Comparison of ENCODE assay signal across 8 cellular contexts in the genomic region with DNA sequence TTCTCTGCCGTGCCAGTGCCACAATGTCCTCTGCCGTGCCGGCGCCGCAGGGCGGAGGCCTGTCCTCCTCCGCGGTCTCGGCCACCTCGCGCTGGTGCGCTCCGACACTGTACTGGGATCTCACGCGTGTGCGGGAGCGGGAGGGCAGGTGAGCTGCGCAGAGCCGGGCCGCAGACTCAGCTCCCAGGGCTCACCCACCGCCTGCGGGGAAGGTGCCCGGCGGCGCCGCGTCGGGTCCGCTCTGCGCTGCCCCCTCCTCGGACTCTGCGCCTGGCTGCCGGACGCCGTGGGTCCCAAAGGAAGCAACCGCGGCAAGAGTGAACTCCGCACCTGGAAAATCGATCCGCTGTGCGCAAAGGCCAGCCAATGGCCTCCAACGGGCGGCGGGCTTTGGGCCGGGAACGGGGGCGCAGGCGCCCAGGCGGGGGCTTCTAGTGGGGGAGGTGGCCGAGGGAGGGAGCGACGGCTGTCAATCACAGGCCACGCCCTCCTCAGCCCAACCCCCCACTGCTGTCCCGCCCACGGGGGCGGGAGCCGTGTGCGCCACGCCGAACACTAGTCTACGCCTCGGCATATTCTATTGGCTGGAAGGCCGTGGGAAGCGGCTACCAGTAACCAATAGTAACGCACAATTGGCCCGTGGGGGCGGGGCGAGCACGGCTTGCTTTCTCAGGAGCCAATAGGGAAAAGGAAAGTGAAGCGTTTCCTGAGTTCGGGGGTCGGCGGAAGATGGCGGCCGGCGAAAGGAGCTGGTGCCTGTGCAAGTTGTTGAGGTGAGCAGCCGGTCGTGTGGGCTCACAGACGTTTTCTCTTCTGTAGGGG. TPM values are rescaled to one million over a fixed set of nuclear protein-coding genes. Genes with fewer than 3 reads are reported as not detected.
DNase-seq lines count a peak whose midpoint lies in the region; TF ChIP-seq lines count a peak whose summit lies in the region.

A gene with protein sequence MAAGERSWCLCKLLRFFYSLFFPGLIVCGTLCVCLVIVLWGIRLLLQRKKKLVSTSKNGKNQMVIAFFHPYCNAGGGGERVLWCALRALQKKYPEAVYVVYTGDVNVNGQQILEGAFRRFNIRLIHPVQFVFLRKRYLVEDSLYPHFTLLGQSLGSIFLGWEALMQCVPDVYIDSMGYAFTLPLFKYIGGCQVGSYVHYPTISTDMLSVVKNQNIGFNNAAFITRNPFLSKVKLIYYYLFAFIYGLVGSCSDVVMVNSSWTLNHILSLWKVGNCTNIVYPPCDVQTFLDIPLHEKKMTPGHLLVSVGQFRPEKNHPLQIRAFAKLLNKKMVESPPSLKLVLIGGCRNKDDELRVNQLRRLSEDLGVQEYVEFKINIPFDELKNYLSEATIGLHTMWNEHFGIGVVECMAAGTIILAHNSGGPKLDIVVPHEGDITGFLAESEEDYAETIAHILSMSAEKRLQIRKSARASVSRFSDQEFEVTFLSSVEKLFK (plus strand): TSS at position 709 of the 822 bp plus-strand sequence. CDS start 21 bp downstream, at position 730.

- H3K9ac ChIP-seq in SK-N-MC (ENCODE audit: insufficient read length), result peak within 1 kb of the TSS; percentile 93

- H3K4me3 Mint-ChIP-seq in HFFc6, result peak within 1 kb of the TSS; percentile 100
- H3K4me3 Mint-ChIP-seq in activated naive CD4-positive, alpha-beta T cell treated with anti-CD3 and anti-CD28 coated beads, Interleukin-2, amount 10 ng/mL, durations not matched to agents 7 days and 5 days, result peak within 1 kb of the TSS; percentile 98

- TF ChIP-seq CTCF in HFFc6 (IDR thresholded peaks at IDR 0.05) (no peak), NB4 (IDR thresholded peaks at IDR 0.05; ENCODE audit: low read depth, low read length) (no peak)

- DNase-seq in GM04503 (ENCODE audit: low read depth), result peak; percentile 82
- DNase-seq in HFFc6, result peak; percentile 99
- peak; percentile 99 for DNase-seq in NB4 (ENCODE audit: low read depth)
- DNase-seq in SK-N-MC (ENCODE audit: low read depth, low spot score), result peak; percentile 96
- peak; percentile 100 for DNase-seq in activated naive CD4-positive, alpha-beta T cell treated with anti-CD3 and anti-CD28 coated beads, Interleukin-2, amount 10 ng/mL, durations not matched to agents 7 days and 5 days
- peak; percentile 98 for DNase-seq in globus pallidus (ENCODE audit: low spot score)
- peak; percentile 97 for DNase-seq in occipital lobe (lab: John Stamatoyannopoulos, UW)

- peaks cover 14% of the 10 kb centered on the region; the same call in 1 of the 2 replicates for H3K36me3 ChIP-seq in SK-N-MC (ENCODE audit: insufficient read depth, low read length)

- peak within 1 kb of the TSS; percentile 90 for H3K4me3 ChIP-seq in NB4 (ENCODE audit: low read depth, low read length)
- H3K4me3 ChIP-seq in SK-N-MC, result peak within 1 kb of the TSS; percentile 98

- peak; percentile 83 for TF ChIP-seq POLR2A in NB4 (IDR thresholded peaks at IDR 0.05; ENCODE audit: extremely low read depth, insufficient read length)

- H3K9me3 ChIP-seq in SK-N-MC (ENCODE audit: low read depth, low read length), result no peaks in the 10 kb centered on the region

- peak within 1 kb of the TSS; percentile 97 for H3K27ac Mint-ChIP-seq in HFFc6
- H3K27ac Mint-ChIP-seq in activated naive CD4-positive, alpha-beta T cell treated with anti-CD3 and anti-CD28 coated beads, Interleukin-2, amount 10 ng/mL, durations not matched to agents 7 days and 5 days, result peak within 1 kb of the TSS; percentile 89

- H3K36me3 Mint-ChIP-seq in HFFc6 (ENCODE audit: low read depth), result peaks cover 11% of the 10 kb centered on the region
- H3K36me3 Mint-ChIP-seq in activated naive CD4-positive, alpha-beta T cell treated with anti-CD3 and anti-CD28 coated beads, Interleukin-2, amount 10 ng/mL, durations not matched to agents 7 days and 5 days, result peaks cover 7% of the 10 kb centered on the region

- H3K27ac ChIP-seq in SK-N-MC (peak within 1 kb of the TSS; percentile 39; the same call in 1 of the 2 replicates), temporal lobe (ENCODE audit: low read depth, low read length) (no peak within 1 kb of the TSS)

- H3K27me3 Mint-ChIP-seq in HFFc6 (ENCODE audit: insufficient read depth), result peaks cover 21% of the 10 kb centered on the region
- H3K27me3 Mint-ChIP-seq in activated naive CD4-positive, alpha-beta T cell treated with anti-CD3 and anti-CD28 coated beads, Interleukin-2, amount 10 ng/mL, durations not matched to agents 7 days and 5 days, result peaks cover 48% of the 10 kb centered on the region

- no peaks in the 10 kb centered on the region for H3K9me3 Mint-ChIP-seq in HFFc6
- no peaks in the 10 kb centered on the region for H3K9me3 Mint-ChIP-seq in activated naive CD4-positive, alpha-beta T cell treated with anti-CD3 and anti-CD28 coated beads, Interleukin-2, amount 10 ng/mL, durations not matched to agents 7 days and 5 days

- CTCF ChIA-PET in activated naive CD4-positive, alpha-beta T cell treated with anti-CD3 and anti-CD28 coated beads, Interleukin-2, amount 10 ng/mL, durations not matched to agents 7 days and 5 days (lab: Charles Lee), result interaction anchor here (1.4 kb wide), 1 partner anchor 180 kb away, joined by 5 read pairs; no protein-coding TSS in a partner anchor

- peaks cover 9% of the 10 kb centered on the region for H3K4me1 Mint-ChIP-seq in HFFc6 (ENCODE audit: low read depth)
- peaks cover 18% of the 10 kb centered on the region for H3K4me1 Mint-ChIP-seq in activated naive CD4-positive, alpha-beta T cell treated with anti-CD3 and anti-CD28 coated beads, Interleukin-2, amount 10 ng/mL, durations not matched to agents 7 days and 5 days

RNA-seq across cellular contexts. Expression of the gene that starts here (rescaled TPM):
- 10 to 100 TPM; 37.1 to 45.2 (median 41.0) TPM for total RNA-seq in HFFc6 (2021; fragmentation: NEBNext Ultra II Directional; extraction: Animal tissue kit (Norgen Biotek cat#: 25700))
- total RNA-seq in occipital lobe (32.0 TPM), temporal lobe (20.2 TPM)
